Comparison of ENCODE assay signal across 33 cellular contexts in genomic region chr12:114232187-114232586, GRCh38.
"Had no signal": no experiment of that assay in that cellular context is flagged by ENCODE, and none has a peak within 500 bp of the region (broad histone marks: within the 10 kb centered on the region; RNA-seq: fewer than 3 reads in every experiment).

No MANE protein-coding gene starts in this region.

- H3K27ac ChIP-seq: adrenal gland, ascending aorta, body of pancreas, brain microvascular endothelial cell, breast epithelium, cardiac muscle cell had no signal

- H3K4me3 ChIP-seq: adrenal gland, ascending aorta, body of pancreas, breast epithelium, cardiac muscle cell had no signal

- DNase-seq: activated effector memory CD4-positive, alpha-beta T cell treated with anti-CD3 and anti-CD28 coated beads, Interleukin-2, amount 50 U/mL, for 16 hours; activated effector memory CD4-positive, alpha-beta T cell treated with Interleukin-2 at 50 U/mL for 16 hours; activated gamma-delta T cell; activated gamma-delta T cell treated with Interleukin-2 at 50 U/mL for 16 hours; activated naive CD4-positive, alpha-beta T cell; activated naive CD4-positive, alpha-beta T cell treated with anti-CD3 and anti-CD28 coated beads for 36 hours; activated naive CD4-positive, alpha-beta T cell treated with anti-CD3 and anti-CD28 coated beads, Interleukin-2, amount 10 ng/mL, durations not matched to agents 7 days and 5 days; activated naive CD4-positive, alpha-beta T cell treated with anti-CD3 and anti-CD28 coated beads, Interleukin-2, amount 50 U/mL, for 16 hours; activated naive CD4-positive, alpha-beta T cell treated with Interleukin-2 at 50 U/mL for 16 hours; activated naive CD8-positive, alpha-beta T cell treated with anti-CD3 and anti-CD28 coated beads for 36 hours; activated naive CD8-positive, alpha-beta T cell treated with anti-CD3 and anti-CD28 coated beads, Interleukin-2, amount 10 ng/mL, durations not matched to agents 7 days and 5 days; activated naive CD8-positive, alpha-beta T cell treated with anti-CD3 and anti-CD28 coated beads, Interleukin-2, amount 50 U/mL, for 24 hours; activated T-cell treated with anti-CD3 and anti-CD28 coated beads, Interleukin-2, amount 50 U/mL, for 24 hours; activated T-cell treated with anti-CD3 and anti-CD28 coated beads, Interleukin-2, amount 50 U/mL, for 4 hours; activated T-cell treated with anti-CD3 and anti-CD28 coated beads, Interleukin-2, amount 50 U/mL, for 48 hours; activated T-cell treated with anti-CD3 and anti-CD28 coated beads, Interleukin-2, amount 50 U/mL, for 72 hours; adrenal gland; amniotic stem cell; amygdala; anterior cingulate cortex; aorta; body of pancreas; brain microvascular endothelial cell; caudate nucleus; central memory CD4-positive, alpha-beta T cell; cerebellar nuclear complex had no signal

- H3K9me3 ChIP-seq: adrenal gland, ascending aorta had no signal

- FAIRE-seq: astrocyte, bronchial epithelial cell had no signal

- H3K27me3 ChIP-seq: adrenal gland, ascending aorta, body of pancreas, brain microvascular endothelial cell, cardiac muscle cell had no signal

- H3K36me3 ChIP-seq: adrenal gland, ascending aorta, brain microvascular endothelial cell, breast epithelium, cardiac muscle cell had no signal

- H3K4me1 ChIP-seq: adrenal gland, ascending aorta, body of pancreas, breast epithelium had no signal

- ATAC-seq: activated naive CD4-positive, alpha-beta T cell treated with anti-CD3 and anti-CD28 coated beads, Interleukin-2, amount 50 U/mL, for 72 hours; activated naive CD8-positive, alpha-beta T cell treated with anti-CD3 and anti-CD28 coated beads, Interleukin-2, amount 50 U/mL, for 24 hours; activated T-cell treated with anti-CD3 and anti-CD28 coated beads, Interleukin-2, amount 50 U/mL, for 4 hours; activated T-cell treated with anti-CD3 and anti-CD28 coated beads, Interleukin-2, amount 50 U/mL, for 72 hours; activated T-helper 17 cell treated with anti-CD3 and anti-CD28 coated beads, Interleukin-2, amount 50 U/mL, for 72 hours; body of pancreas had no signal
